ENCODE assay signal across 1 cellular context in the genomic region with DNA sequence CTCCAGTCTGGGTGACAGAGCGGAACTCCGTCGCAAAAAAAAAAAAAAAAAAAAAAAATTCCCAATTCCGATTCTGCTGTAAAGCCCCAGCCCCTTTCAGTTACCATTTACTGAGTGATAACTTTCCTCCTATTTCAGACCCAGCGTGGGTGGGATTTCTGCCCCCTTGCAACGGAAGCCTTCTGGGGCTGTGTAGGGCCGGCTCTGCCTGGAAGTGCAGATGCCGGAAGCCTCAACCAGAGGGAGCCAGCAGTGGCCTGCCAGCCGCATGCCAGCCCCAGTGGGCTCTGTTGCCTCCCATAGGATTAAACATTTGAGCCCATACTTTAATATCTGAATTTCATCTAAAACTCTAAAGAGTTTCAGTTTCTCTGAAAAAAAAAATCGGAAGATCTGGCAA.
TF ChIP-seq lines count a peak whose summit lies in the region.

No MANE protein-coding gene starts in this region.

TF ChIP-seq in HepG2, 621 proteins besides CTCF, POLR2A, EP300 and RAD21:
- TF ChIP-seq ZNF713 (CRISPR knock-in tag; IDR thresholded peaks at IDR 0.05) (no peak), ZNF33B (CRISPR knock-in tag; IDR thresholded peaks at IDR 0.05) (no peak), SP2 (CRISPR knock-in tag; IDR thresholded peaks at IDR 0.05) (no peak), KAT8 (CRISPR knock-in tag; IDR thresholded peaks at IDR 0.05) (no peak), ZNF343 (CRISPR knock-in tag; IDR thresholded peaks at IDR 0.05) (no peak), ZNF230 (CRISPR knock-in tag; IDR thresholded peaks at IDR 0.05) (no peak), RBAK (CRISPR knock-in tag; IDR thresholded peaks at IDR 0.05) (no peak), MEIS2 (CRISPR knock-in tag; IDR thresholded peaks at IDR 0.05) (no peak), ZNF263 (CRISPR knock-in tag; IDR thresholded peaks at IDR 0.05) (no peak)
- TF ChIP-seq, protein P1, sequence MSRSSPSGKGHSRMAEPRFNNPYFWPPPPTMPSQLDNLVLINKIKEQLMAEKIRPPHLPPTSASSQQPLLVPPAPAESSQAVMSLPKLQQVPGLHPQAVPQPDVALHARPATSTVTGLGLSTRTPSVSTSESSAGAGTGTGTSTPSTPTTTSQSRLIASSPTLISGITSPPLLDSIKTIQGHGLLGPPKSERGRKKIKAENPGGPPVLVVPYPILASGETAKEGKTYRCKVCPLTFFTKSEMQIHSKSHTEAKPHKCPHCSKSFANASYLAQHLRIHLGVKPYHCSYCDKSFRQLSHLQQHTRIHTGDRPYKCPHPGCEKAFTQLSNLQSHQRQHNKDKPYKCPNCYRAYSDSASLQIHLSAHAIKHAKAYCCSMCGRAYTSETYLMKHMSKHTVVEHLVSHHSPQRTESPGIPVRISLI (CRISPR knock-in tag; IDR thresholded peaks at IDR 0.05; ENCODE audit: borderline replicate concordance), result no peak
- TF ChIP-seq, protein P2, sequence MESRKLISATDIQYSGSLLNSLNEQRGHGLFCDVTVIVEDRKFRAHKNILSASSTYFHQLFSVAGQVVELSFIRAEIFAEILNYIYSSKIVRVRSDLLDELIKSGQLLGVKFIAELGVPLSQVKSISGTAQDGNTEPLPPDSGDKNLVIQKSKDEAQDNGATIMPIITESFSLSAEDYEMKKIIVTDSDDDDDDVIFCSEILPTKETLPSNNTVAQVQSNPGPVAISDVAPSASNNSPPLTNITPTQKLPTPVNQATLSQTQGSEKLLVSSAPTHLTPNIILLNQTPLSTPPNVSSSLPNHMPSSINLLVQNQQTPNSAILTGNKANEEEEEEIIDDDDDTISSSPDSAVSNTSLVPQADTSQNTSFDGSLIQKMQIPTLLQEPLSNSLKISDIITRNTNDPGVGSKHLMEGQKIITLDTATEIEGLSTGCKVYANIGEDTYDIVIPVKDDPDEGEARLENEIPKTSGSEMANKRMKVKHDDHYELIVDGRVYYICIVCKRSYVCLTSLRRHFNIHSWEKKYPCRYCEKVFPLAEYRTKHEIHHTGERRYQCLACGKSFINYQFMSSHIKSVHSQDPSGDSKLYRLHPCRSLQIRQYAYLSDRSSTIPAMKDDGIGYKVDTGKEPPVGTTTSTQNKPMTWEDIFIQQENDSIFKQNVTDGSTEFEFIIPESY (CRISPR knock-in tag; IDR thresholded peaks at IDR 0.05), result no peak
- TF ChIP-seq, protein P3, sequence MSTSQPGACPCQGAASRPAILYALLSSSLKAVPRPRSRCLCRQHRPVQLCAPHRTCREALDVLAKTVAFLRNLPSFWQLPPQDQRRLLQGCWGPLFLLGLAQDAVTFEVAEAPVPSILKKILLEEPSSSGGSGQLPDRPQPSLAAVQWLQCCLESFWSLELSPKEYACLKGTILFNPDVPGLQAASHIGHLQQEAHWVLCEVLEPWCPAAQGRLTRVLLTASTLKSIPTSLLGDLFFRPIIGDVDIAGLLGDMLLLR (CRISPR knock-in tag; IDR thresholded peaks at IDR 0.05), result no peak
- TF ChIP-seq, protein P4, sequence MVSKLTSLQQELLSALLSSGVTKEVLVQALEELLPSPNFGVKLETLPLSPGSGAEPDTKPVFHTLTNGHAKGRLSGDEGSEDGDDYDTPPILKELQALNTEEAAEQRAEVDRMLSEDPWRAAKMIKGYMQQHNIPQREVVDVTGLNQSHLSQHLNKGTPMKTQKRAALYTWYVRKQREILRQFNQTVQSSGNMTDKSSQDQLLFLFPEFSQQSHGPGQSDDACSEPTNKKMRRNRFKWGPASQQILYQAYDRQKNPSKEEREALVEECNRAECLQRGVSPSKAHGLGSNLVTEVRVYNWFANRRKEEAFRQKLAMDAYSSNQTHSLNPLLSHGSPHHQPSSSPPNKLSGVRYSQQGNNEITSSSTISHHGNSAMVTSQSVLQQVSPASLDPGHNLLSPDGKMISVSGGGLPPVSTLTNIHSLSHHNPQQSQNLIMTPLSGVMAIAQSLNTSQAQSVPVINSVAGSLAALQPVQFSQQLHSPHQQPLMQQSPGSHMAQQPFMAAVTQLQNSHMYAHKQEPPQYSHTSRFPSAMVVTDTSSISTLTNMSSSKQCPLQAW (CRISPR knock-in tag; IDR thresholded peaks at IDR 0.05), result no peak
